ENCODE assay signal across 25 cellular contexts in the genomic region with DNA sequence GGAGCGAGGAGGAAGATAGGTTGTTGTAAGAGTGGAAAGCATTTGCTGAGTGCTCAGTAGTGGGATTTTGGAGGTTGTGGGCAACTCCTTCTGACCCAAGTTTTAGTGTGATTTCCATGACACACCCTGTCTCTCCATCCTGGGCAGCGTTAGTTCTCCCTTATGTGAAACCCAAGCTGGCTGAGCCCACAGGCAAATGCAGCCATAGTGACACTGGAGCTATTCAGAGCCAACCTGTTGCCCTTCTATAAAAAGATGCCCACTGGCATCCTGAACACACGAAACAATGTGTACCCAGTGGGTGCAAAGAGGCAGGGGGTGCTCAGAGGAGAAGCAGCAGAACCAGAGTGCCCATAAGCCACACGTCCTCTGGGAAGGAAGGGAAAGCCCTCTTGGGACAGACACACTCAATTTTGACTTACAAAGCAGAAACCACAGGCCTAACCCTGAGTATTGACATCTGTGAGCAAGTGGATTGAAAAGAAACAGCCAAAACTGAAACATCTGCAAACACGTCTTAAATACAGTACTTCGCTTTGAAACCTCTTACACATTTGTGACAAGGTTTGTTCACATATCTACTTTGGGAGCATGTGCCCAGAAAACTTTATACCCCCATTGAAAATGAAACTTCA.
A peak's percentile ranks its signal among the peaks of the same experiment; 100 is the strongest.
DNase-seq lines count a peak whose midpoint lies in the region; ATAC-seq and TF ChIP-seq lines count a peak whose summit lies in the region.
"Had no signal": no experiment of that assay in that cellular context is flagged by ENCODE, and none has a peak within 500 bp of the region (broad histone marks: within the 10 kb centered on the region; RNA-seq: fewer than 3 reads in every experiment).

No MANE protein-coding gene starts in this region.

- no peak overlapping the region for H3K27ac Mint-ChIP-seq in memory B cell
- H3K27ac Mint-ChIP-seq: CD4-positive, alpha-beta T cell; endodermal cell; IgD-negative memory B cell had no signal

- peaks cover 10% of the 10 kb centered on the region for H3K27me3 Mint-ChIP-seq in memory B cell
- H3K27me3 Mint-ChIP-seq: CD4-positive, alpha-beta T cell had no signal

- peaks cover 2% of the 10 kb centered on the region for H3K36me3 Mint-ChIP-seq in memory B cell

- DNase-seq in GM10248 (ENCODE audit: extremely low spot score) (peak; percentile 44), memory B cell (ENCODE audit: low spot score in 2 of 2) (no peak), GF-D8 (lab: John Stamatoyannopoulos, UW) (no peak), NCI-H1417 treated with DMSO at 0.1 percent for 48 hours (lab: John Stamatoyannopoulos, UW) (no peak)
- DNase-seq in stimulated activated CD4-positive, alpha-beta T cell treated with anti-CD3 and anti-CD28 coated beads, Interleukin-15, amount 100 ng/mL, for 24 hours: no peak
- DNase-seq: activated naive CD4-positive, alpha-beta T cell treated with Interleukin-2 at 50 U/mL for 16 hours; activated T-cell treated with anti-CD3 and anti-CD28 coated beads, Interleukin-2, amount 50 U/mL, for 48 hours; amniotic stem cell; CD4-positive, alpha-beta T cell; DMS153; endodermal cell; GDM1; GM23248; kidney glomerular epithelial cell; MG63; NCI-H1694; NCI-H2171 treated with DMSO at 0.1 percent for 48 hours; NCI-H526; stimulated activated CD4-positive, alpha-beta T cell treated with anti-CD3 and anti-CD28 coated beads, Interleukin-2, amount 100 ng/mL, for 24 hours; stimulated activated naive CD4-positive, alpha-beta T cell; SW 1271 had no signal

- H3K4me1 Mint-ChIP-seq in memory B cell: peaks cover 10% of the 10 kb centered on the region

- peak; percentile 54 for ATAC-seq in GM19463 (IDR thresholded peaks at IDR 0.05; ENCODE audit: unreplicated experiment)
- peak; percentile 46 for ATAC-seq in HG03442 (IDR thresholded peaks at IDR 0.05; ENCODE audit: unreplicated experiment)
- peak; percentile 31 for ATAC-seq in memory B cell (ENCODE audit: low read depth)
- no peak for ATAC-seq in GM21515 (IDR thresholded peaks at IDR 0.05; ENCODE audit: unreplicated experiment)

- CTCF ChIA-PET in GM10248 (lab: Yijun Ruan, JAX): no interaction called here

- POLR2A ChIA-PET in GM10248 (lab: Yijun Ruan, JAX): no interaction called here

- no peak for TF ChIP-seq CTCF in GM10248 (IDR thresholded peaks at IDR 0.05; ENCODE audit: control extremely low read depth, extremely low read depth, low read depth, missing control alignments)

- H3K9me3 Mint-ChIP-seq in memory B cell: peaks cover 1% of the 10 kb centered on the region
- H3K9me3 Mint-ChIP-seq: CD4-positive, alpha-beta T cell; endodermal cell had no signal

- peak overlapping the region; percentile 13 for H3K4me3 Mint-ChIP-seq in memory B cell
- H3K4me3 Mint-ChIP-seq: CD4-positive, alpha-beta T cell; endodermal cell had no signal
